In genomic region chr9:125706661-125707539, GRCh38 we compare ENCODE assay signal across 1 cellular context.
A peak's percentile ranks its signal among the peaks of the same experiment; 100 is the strongest.
TF ChIP-seq lines count a peak whose summit lies in the region.

Gene MAPKAP1 (minus strand): TSS chr9:125707208. CDS start chr9:125672574, 34,634 bp downstream.

TF ChIP-seq in HepG2, 621 proteins besides CTCF, POLR2A, EP300 and RAD21 (continued from another document and continues in another):
- TF ChIP-seq CENPX (CRISPR knock-in tag; IDR thresholded peaks at IDR 0.05): no peak
- no peak for TF ChIP-seq ZNF264 (CRISPR knock-in tag; IDR thresholded peaks at IDR 0.05)
- peak; percentile 35; the same call in 1 of the 2 replicates for TF ChIP-seq TARDBP (CRISPR knock-in tag; IDR thresholded peaks at IDR 0.05)
- no peak for TF ChIP-seq FOXM1 (CRISPR knock-in tag; IDR thresholded peaks at IDR 0.05)
- TF ChIP-seq ZNF639 (CRISPR knock-in tag; conservative IDR thresholded peaks at IDR 0.05): peak; percentile 78; the same call in 1 of the 2 replicates
- TF ChIP-seq PRDM10 (CRISPR knock-in tag; IDR thresholded peaks at IDR 0.05; ENCODE audit: low read depth): peak; percentile 16; the same call in 1 of the 2 replicates
- TF ChIP-seq TFDP2 (CRISPR knock-in tag; IDR thresholded peaks at IDR 0.05): peak; percentile 34; the same call in 1 of the 2 replicates
- peak; percentile 87 for TF ChIP-seq KDM2A (CRISPR knock-in tag; IDR thresholded peaks at IDR 0.05; ENCODE audit: borderline replicate concordance, low read depth)
- TF ChIP-seq IKZF1 (IDR thresholded peaks at IDR 0.05): no peak
- TF ChIP-seq TEAD3 (CRISPR knock-in tag; optimal IDR thresholded peaks at IDR 0.05; ENCODE audit: borderline replicate concordance): no peak
- peak; percentile 51; the same call in 1 of the 2 replicates for TF ChIP-seq NFKB2 (CRISPR knock-in tag; IDR thresholded peaks at IDR 0.05; ENCODE audit: borderline replicate concordance)
- TF ChIP-seq ZNF687 (CRISPR knock-in tag; IDR thresholded peaks at IDR 0.05): peak; percentile 93
- peak; percentile 81; the same call in 1 of the 2 replicates for TF ChIP-seq SAFB2 (CRISPR knock-in tag; IDR thresholded peaks at IDR 0.05; ENCODE audit: borderline replicate concordance, low read depth)
- no peak for TF ChIP-seq TRAFD1 (CRISPR knock-in tag; IDR thresholded peaks at IDR 0.05; ENCODE audit: borderline replicate concordance)
- TF ChIP-seq, protein P1, sequence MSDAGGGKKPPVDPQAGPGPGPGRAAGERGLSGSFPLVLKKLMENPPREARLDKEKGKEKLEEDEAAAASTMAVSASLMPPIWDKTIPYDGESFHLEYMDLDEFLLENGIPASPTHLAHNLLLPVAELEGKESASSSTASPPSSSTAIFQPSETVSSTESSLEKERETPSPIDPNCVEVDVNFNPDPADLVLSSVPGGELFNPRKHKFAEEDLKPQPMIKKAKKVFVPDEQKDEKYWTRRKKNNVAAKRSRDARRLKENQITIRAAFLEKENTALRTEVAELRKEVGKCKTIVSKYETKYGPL (CRISPR knock-in tag; IDR thresholded peaks at IDR 0.05): no peak
- TF ChIP-seq ZNF256 (CRISPR knock-in tag; conservative IDR thresholded peaks at IDR 0.05): no peak
- no peak for TF ChIP-seq PRPF4 (IDR thresholded peaks at IDR 0.05; ENCODE audit: low read depth, low read length, poor library complexity, severe bottlenecking)
- peak; percentile 98 for TF ChIP-seq GABPA (IDR thresholded peaks at IDR 0.05; ENCODE audit: low read depth, low read length)
- peak; percentile 96 for TF ChIP-seq GABPA (CRISPR knock-in tag; IDR thresholded peaks at IDR 0.05; ENCODE audit: low read depth)
- TF ChIP-seq FUBP1 (CRISPR knock-in tag; IDR thresholded peaks at IDR 0.05; ENCODE audit: borderline replicate concordance): no peak
- TF ChIP-seq RFX1 (IDR thresholded peaks at IDR 0.05): no peak
- peak; percentile 23 for TF ChIP-seq ZEB1 (IDR thresholded peaks at IDR 0.05; ENCODE audit: insufficient replicate concordance, low read depth)
- TF ChIP-seq ZNF318 (CRISPR knock-in tag; IDR thresholded peaks at IDR 0.05): no peak
- TF ChIP-seq GTF2F1 (IDR thresholded peaks at IDR 0.05; ENCODE audit: low read length): no peak
- no peak for TF ChIP-seq SMARCC2 (IDR thresholded peaks at IDR 0.05)
